ENCODE assay signal across 19 cellular contexts in genomic region chr16:51407199-51407598, GRCh38.
DNase-seq lines count a peak whose midpoint lies in the region; ATAC-seq and TF ChIP-seq lines count a peak whose summit lies in the region.
"Had no signal": no experiment of that assay in that cellular context is flagged by ENCODE, and none has a peak within 500 bp of the region (broad histone marks: within the 10 kb centered on the region; RNA-seq: fewer than 3 reads in every experiment).

No MANE protein-coding gene starts in this region.

- no peaks in the 10 kb centered on the region for H3F3A ChIP-seq in PC-9 (ENCODE audit: insufficient read depth, low read depth)

- no peaks in the 10 kb centered on the region for H3K9me3 ChIP-seq in WERI-Rb-1 (ENCODE audit: severe bottlenecking)
- H3K9me3 ChIP-seq in PC-9 (ENCODE audit: insufficient read depth, low read depth): no peaks in the 10 kb centered on the region
- H3K9me3 ChIP-seq in mucosa of descending colon: no peaks in the 10 kb centered on the region
- H3K9me3 ChIP-seq: gastrocnemius medialis, vagina had no signal

- ATAC-seq in GM18861 (IDR thresholded peaks at IDR 0.05; ENCODE audit: unreplicated experiment) (peak; percentile 49), HG02678 (IDR thresholded peaks at IDR 0.05; ENCODE audit: unreplicated experiment) (peak; percentile 65), mucosa of descending colon (no peak)
- ATAC-seq: activated CD8-positive, alpha-beta T cell treated with anti-CD3 and anti-CD28 coated beads for 36 hours; gastrocnemius medialis; left ventricle myocardium superior had no signal

- no peaks in the 10 kb centered on the region for H4K20me1 ChIP-seq in PC-9 (ENCODE audit: insufficient read depth)

- POLR2A ChIA-PET in PC-9 (lab: Charles Lee; ENCODE audit: unreplicated experiment): no interaction called here

- no peaks in the 10 kb centered on the region for H3K79me2 ChIP-seq in PC-9 (ENCODE audit: low read depth)

- no peak for DNase-seq in WERI-Rb-1
- peak; percentile 71 for DNase-seq in left kidney (ENCODE audit: low read depth, low spot score)
- DNase-seq in PC-9: no peak
- DNase-seq in mucosa of descending colon: no peak
- DNase-seq in SHP77 treated with DMSO at 0.1 percent for 48 hours (lab: John Stamatoyannopoulos, UW): no peak
- no peak for DNase-seq in erythroblast (lab: John Stamatoyannopoulos, UW)
- DNase-seq: activated CD4-positive, CD25-positive, alpha-beta regulatory T cell; activated CD8-positive, alpha-beta T cell treated with anti-CD3 and anti-CD28 coated beads for 36 hours; activated T-cell treated with anti-CD3 and anti-CD28 coated beads, Interleukin-2, amount 50 U/mL, for 24 hours; COR-L47; gastrocnemius medialis; Kasumi-1; left ventricle myocardium superior; NCI-H1105 treated with DMSO at 0.1 percent for 48 hours; NCI-H526; stimulated activated CD4-positive, alpha-beta T cell treated with anti-CD3 and anti-CD28 coated beads, Interleukin-2, amount 100 ng/mL, for 48 hours had no signal

- H3K9me2 ChIP-seq in PC-9 (ENCODE audit: insufficient read depth): no peaks in the 10 kb centered on the region

- H3K27ac ChIP-seq in WERI-Rb-1: peak overlapping the region; percentile 10; the same call in 1 of the 2 replicates
- no peak overlapping the region for H3K27ac ChIP-seq in PC-9
- H3K27ac ChIP-seq: gastrocnemius medialis, vagina had no signal

- no TSS peak for BruUV-seq in PC-9 (replicated peaks; lab: Mats Ljungman, UMichigan)

- H3K4me3 ChIP-seq in WERI-Rb-1 (ENCODE audit: low read depth, low read length) (no peak overlapping the region), PC-9 (no peak overlapping the region), mucosa of descending colon (no peak overlapping the region)
- H3K4me3 ChIP-seq: gastrocnemius medialis, vagina had no signal

- CTCF ChIA-PET in PC-9 (lab: Charles Lee): no interaction called here

- TF ChIP-seq POLR2A in erythroblast (IDR thresholded peaks at IDR 0.05; ENCODE audit: low read length): no peak

- no peaks in the 10 kb centered on the region for H3K27me3 ChIP-seq in WERI-Rb-1 (ENCODE audit: insufficient read depth, low read depth, severe bottlenecking)
- H3K27me3 ChIP-seq in PC-9 (ENCODE audit: insufficient read depth, low read depth): no peaks in the 10 kb centered on the region; the same call in 1 of the 2 replicates
- H3K27me3 ChIP-seq: gastrocnemius medialis, vagina had no signal

- no peak overlapping the region for H3K4me2 ChIP-seq in PC-9

- intact Hi-C loops in PC-9 (cut with micrococcal nuclease; ENCODE audit: unreplicated experiment): no loop called here
- intact Hi-C loops in mucosa of descending colon (cut with DNase I, micrococcal nuclease): no loop called here

- H2AFZ ChIP-seq in PC-9: no peak overlapping the region

- H3K36me3 ChIP-seq in WERI-Rb-1: no peaks in the 10 kb centered on the region
- H3K36me3 ChIP-seq in PC-9 (ENCODE audit: low read depth): no peaks in the 10 kb centered on the region
- H3K36me3 ChIP-seq in mucosa of descending colon (ENCODE audit: low read depth): no peaks in the 10 kb centered on the region
- H3K36me3 ChIP-seq: gastrocnemius medialis, vagina had no signal

- TF ChIP-seq CTCF in WERI-Rb-1 (IDR thresholded peaks at IDR 0.05; ENCODE audit: low read depth, low read length) (no peak), PC-9 (conservative IDR thresholded peaks at IDR 0.05) (no peak), mucosa of descending colon (IDR thresholded peaks at IDR 0.05) (no peak)

- 0 out of 2 replicates have a peak, but pooled peaks cover 6% of the 10 kb centered on the region for H3K4me1 ChIP-seq in PC-9 (replicated peaks; ENCODE audit: insufficient read depth)
- no peaks in the 10 kb centered on the region for H3K4me1 ChIP-seq in mucosa of descending colon (ENCODE audit: low read depth)
- H3K4me1 ChIP-seq: gastrocnemius medialis, vagina had no signal
